ENCODE assay signal across 28 cellular contexts in genomic region chr3:23752126-23752525, GRCh38. TPM values are rescaled to one million over a fixed set of nuclear protein-coding genes. Genes with fewer than 3 reads are reported as not detected.
DNase-seq lines count a peak whose midpoint lies in the region; ATAC-seq, FAIRE-seq and TF ChIP-seq lines count a peak whose summit lies in the region.
"Had no signal": no experiment of that assay in that cellular context is flagged by ENCODE, and none has a peak within 500 bp of the region (broad histone marks: within the 10 kb centered on the region; RNA-seq: fewer than 3 reads in every experiment).

No MANE protein-coding gene starts in this region.

- TF ChIP-seq POLR2A in GM12878 (IDR thresholded peaks at IDR 0.05; ENCODE audit: low read depth, low read length), result no peak

- ATAC-seq in PC-3 (no peak), GM12878 (peak; percentile 12; the same call in 2 of the 3 replicates), HG03039 (IDR thresholded peaks at IDR 0.05; ENCODE audit: unreplicated experiment) (no peak)
- ATAC-seq: activated T-cell treated with anti-CD3 and anti-CD28 coated beads, Interleukin-2, amount 50 U/mL, for 72 hours; left colon; stimulated activated memory B cell treated with anti-CD40 and anti-IgM and Interleukin-4, amounts not matched to agents 10 μg/mL and 1 μg/mL and 100 μg/mL, for 72 hours; T-helper 17 cell had no signal

- H4K8ac ChIP-seq in trophoblast cell (ENCODE audit: low read depth, low read length), result peak overlapping the region; percentile 8

- H2AK5ac ChIP-seq in trophoblast cell (ENCODE audit: low read length), result peak overlapping the region; percentile 82

- no peaks in the 10 kb centered on the region for H3K36me3 ChIP-seq in PC-3 (ENCODE audit: low read depth, low read length)
- H3K36me3 ChIP-seq in GM12878 (ENCODE audit: control insufficient read depth in 2 of 2, insufficient read depth in 2 of 2, low read length in 1 of 2), result no peaks in the 10 kb centered on the region
- no peaks in the 10 kb centered on the region for H3K36me3 ChIP-seq in trophoblast cell (ENCODE audit: control insufficient read depth in 1 of 2, insufficient read depth in 2 of 2, low read length in 2 of 2)
- H3K36me3 ChIP-seq in CD8-positive, alpha-beta memory T cell (ENCODE audit: insufficient read depth, low read length), result no peaks in the 10 kb centered on the region
- no peaks in the 10 kb centered on the region for H3K36me3 ChIP-seq in smooth muscle cell (ENCODE audit: low read depth)
- H3K36me3 ChIP-seq: heart left ventricle, Peyer's patch had no signal

- H3K36me3 Mint-ChIP-seq in CD8-positive, alpha-beta memory T cell, result no peaks in the 10 kb centered on the region
- H3K36me3 Mint-ChIP-seq: memory B cell; naive B cell; stimulated activated memory B cell treated with anti-CD40 and anti-IgM and Interleukin-4, amounts not matched to agents 10 μg/mL and 1 μg/mL and 100 μg/mL, for 72 hours had no signal

- TF ChIP-seq RAD21 in GM12878 (IDR thresholded peaks at IDR 0.05; ENCODE audit: insufficient read depth, low read depth, low read length), result no peak

- no peaks in the 10 kb centered on the region for H3K79me2 ChIP-seq in PC-3 (ENCODE audit: low read length)
- H3K79me2 ChIP-seq in GM12878 (ENCODE audit: control insufficient read depth, insufficient read depth, low read length), result no peaks in the 10 kb centered on the region
- H3K79me2 ChIP-seq in trophoblast cell (ENCODE audit: control insufficient read depth, insufficient read depth, low read length, poor library complexity), result no peaks in the 10 kb centered on the region
- H3K79me2 ChIP-seq in smooth muscle cell (ENCODE audit: low read depth), result no peaks in the 10 kb centered on the region

- H3F3A ChIP-seq in PC-3 (ENCODE audit: low read length, unreplicated experiment) (no peaks in the 10 kb centered on the region), smooth muscle cell (ENCODE audit: low read depth) (peaks cover 5% of the 10 kb centered on the region)

- peaks cover 13% of the 10 kb centered on the region for H3K79me1 ChIP-seq in trophoblast cell (ENCODE audit: low read length)

- no peaks in the 10 kb centered on the region for H3K9me3 Mint-ChIP-seq in CD8-positive, alpha-beta memory T cell
- H3K9me3 Mint-ChIP-seq: activated CD4-positive, alpha-beta T cell treated with anti-CD3 and anti-CD28 coated beads, Interleukin-2, amount 10 ng/mL, durations not matched to agents 24 days and 14 days; activated T-cell treated with anti-CD3 and anti-CD28 coated beads, Interleukin-2, amount 50 U/mL, for 72 hours; memory B cell; naive B cell; stimulated activated memory B cell treated with anti-CD40 and anti-IgM and Interleukin-4, amounts not matched to agents 10 μg/mL and 1 μg/mL and 100 μg/mL, for 72 hours had no signal

- peak overlapping the region; percentile 4 for H3K14ac ChIP-seq in trophoblast cell (ENCODE audit: low read length)

- TF ChIP-seq CTCF in PC-3 (conservative IDR thresholded peaks at IDR 0.05; ENCODE audit: low read depth, low read length), result no peak
- no peak for TF ChIP-seq CTCF in GM12878 (IDR thresholded peaks at IDR 0.05 in 2 of 3, conservative IDR thresholded peaks at IDR 0.05 in 1 of 3; ENCODE audit: control insufficient read depth in 2 of 3, extremely low read depth in 1 of 3, insufficient read depth in 1 of 3, low read depth in 3 of 3, low read length in 3 of 3)
- no peak for TF ChIP-seq CTCF in smooth muscle cell (IDR thresholded peaks at IDR 0.05; ENCODE audit: borderline replicate concordance, insufficient read depth, poor library complexity, severe bottlenecking)

- CTCF ChIA-PET in PC-3 (lab: Charles Lee), result no interaction called here
- CTCF ChIA-PET in GM12878 (lab: Yijun Ruan, JAX), result interaction anchor here (0.7 to 1.3 kb wide), 3 partner anchors 11 to 541 kb away, joined by 4 to 5 read pairs (median 4); no protein-coding TSS in a partner anchor
- CTCF ChIA-PET in CD8-positive, alpha-beta memory T cell (lab: Charles Lee), result interaction anchor here (1.2 kb wide), 1 partner anchor 10 kb away, joined by 3 read pairs; no protein-coding TSS in a partner anchor

- H3K27me3 ChIP-seq in PC-3 (ENCODE audit: low read length), result no peaks in the 10 kb centered on the region
- H3K27me3 ChIP-seq in GM12878 (replicated peaks in 1 of 2; ENCODE audit: control insufficient read depth in 2 of 2, insufficient read depth in 2 of 2, low read length in 1 of 2), result no peaks in the 10 kb centered on the region
- no peaks in the 10 kb centered on the region for H3K27me3 ChIP-seq in trophoblast cell (ENCODE audit: insufficient read depth, low read length)
- no peaks in the 10 kb centered on the region for H3K27me3 ChIP-seq in CD8-positive, alpha-beta memory T cell (ENCODE audit: insufficient read depth, low read length, poor library complexity, severe bottlenecking)
- no peaks in the 10 kb centered on the region for H3K27me3 ChIP-seq in smooth muscle cell (ENCODE audit: low read depth)
- H3K27me3 ChIP-seq: heart left ventricle, Peyer's patch had no signal

- TF ChIP-seq EP300 in GM12878 (IDR thresholded peaks at IDR 0.05; ENCODE audit: borderline replicate concordance in 1 of 2, control insufficient read depth in 1 of 2, low read depth in 2 of 2, low read length in 2 of 2), result no peak

- H3K9ac ChIP-seq in PC-3 (ENCODE audit: low read length), result no peak overlapping the region
- H3K9ac ChIP-seq in GM12878 (ENCODE audit: control insufficient read depth, insufficient read depth, low read length), result no peak overlapping the region
- H3K9ac ChIP-seq in trophoblast cell (ENCODE audit: low read length), result no peak overlapping the region
- H3K9ac ChIP-seq in smooth muscle cell (ENCODE audit: low read depth), result no peak overlapping the region

- H4K20me1 ChIP-seq in PC-3 (ENCODE audit: low read length) (no peaks in the 10 kb centered on the region), GM12878 (ENCODE audit: control insufficient read depth, insufficient read depth) (no peaks in the 10 kb centered on the region), smooth muscle cell (ENCODE audit: low read depth) (no peaks in the 10 kb centered on the region)

- DNase-seq in ELR (ENCODE audit: low read depth) (peak; percentile 29), PC-3 (peak; percentile 44), GM12878 (ENCODE audit: low read depth, low spot score) (no peak), trophoblast cell (peak in 1 of 2 donors; percentile 26), smooth muscle cell (lab: John Stamatoyannopoulos, UW; ENCODE audit: unreplicated experiment) (no peak)
- DNase-seq in CD8-positive, alpha-beta memory T cell, result no peak
- DNase-seq: activated CD4-positive, alpha-beta T cell treated with anti-CD3 and anti-CD28 coated beads, Interleukin-2, amount 10 ng/mL, durations not matched to agents 24 days and 14 days; activated naive CD4-positive, alpha-beta T cell treated with Interleukin-2 at 50 U/mL for 16 hours; activated T-cell treated with anti-CD3 and anti-CD28 coated beads, Interleukin-2, amount 50 U/mL, for 72 hours; amniotic stem cell; Calu3; effector CD8-positive, alpha-beta T cell; Kasumi-1; left colon; naive B cell; NCI-H1930; NCI-H82; Peyer's patch; stimulated activated CD4-positive, alpha-beta T cell treated with anti-CD3 and anti-CD28 coated beads, Interleukin-4, amount 100 ng/mL, for 1 hour; T-helper 17 cell had no signal

- H2BK12ac ChIP-seq in trophoblast cell (ENCODE audit: low read length), result peak overlapping the region; percentile 29

- no peak overlapping the region for H3K4me3 Mint-ChIP-seq in CD8-positive, alpha-beta memory T cell
- H3K4me3 Mint-ChIP-seq: activated CD4-positive, alpha-beta T cell treated with anti-CD3 and anti-CD28 coated beads, Interleukin-2, amount 10 ng/mL, durations not matched to agents 24 days and 14 days; activated T-cell treated with anti-CD3 and anti-CD28 coated beads, Interleukin-2, amount 50 U/mL, for 72 hours; memory B cell; naive B cell; stimulated activated memory B cell treated with anti-CD40 and anti-IgM and Interleukin-4, amounts not matched to agents 10 μg/mL and 1 μg/mL and 100 μg/mL, for 72 hours; T-helper 17 cell had no signal

- H3K4me1 Mint-ChIP-seq in CD8-positive, alpha-beta memory T cell, result no peaks in the 10 kb centered on the region
- H3K4me1 Mint-ChIP-seq: memory B cell, T-helper 17 cell had no signal

- WGBS in GM12878 (ENCODE audit: insufficient coverage, insufficient replicate concordance, low lambda C conversion rate, missing lambda C conversion rate), result 56% methylated on average over 3 of the region's 3 CpGs
- no CpG with 5 or more reads among the region's 3 CpGs for WGBS in trophoblast cell (ENCODE audit: extremely low coverage, insufficient coverage, insufficient read length)
- 77% methylated on average over 3 of the region's 3 CpGs for WGBS in smooth muscle cell (ENCODE audit: low lambda C conversion rate)

- SMC1A ChIA-PET in GM12878 (lab: Charles Lee; ENCODE audit: uncharacterized antibody, unreplicated experiment), result interaction anchor here (1.1 to 1.4 kb wide), 3 partner anchors 9 to 136 kb away, joined by 3 to 4 read pairs (median 4); no protein-coding TSS in a partner anchor

- H3K4me3 ChIP-seq in PC-3 (ENCODE audit: low read length) (no peak overlapping the region), GM12878 (no peak overlapping the region), trophoblast cell (ENCODE audit: low read depth, low read length) (no peak overlapping the region), smooth muscle cell (no peak overlapping the region)
- no peak overlapping the region for H3K4me3 ChIP-seq in CD8-positive, alpha-beta memory T cell (ENCODE audit: low read length)
- H3K4me3 ChIP-seq: heart left ventricle, Peyer's patch had no signal

- peaks cover 31% of the 10 kb centered on the region for H3K4me1 ChIP-seq in PC-3 (ENCODE audit: insufficient read depth, low read length)
- no peaks in the 10 kb centered on the region for H3K4me1 ChIP-seq in GM12878 (ENCODE audit: control insufficient read depth, insufficient read depth, low read length)
- peaks cover 14% of the 10 kb centered on the region in 2 experiments for H3K4me1 ChIP-seq in trophoblast cell (ENCODE audit: control insufficient read depth in 1 of 2, insufficient read depth in 2 of 2, low read length in 2 of 2)
- H3K4me1 ChIP-seq in CD8-positive, alpha-beta memory T cell (ENCODE audit: insufficient read depth, low read length), result no peaks in the 10 kb centered on the region
- H3K4me1 ChIP-seq in smooth muscle cell (ENCODE audit: low read depth), result peaks cover 12% of the 10 kb centered on the region
- H3K4me1 ChIP-seq: Peyer's patch had no signal

- H3K9me3 ChIP-seq in PC-3 (ENCODE audit: low read length) (no peaks in the 10 kb centered on the region), GM12878 (replicated peaks; ENCODE audit: control insufficient read depth, insufficient read depth, low read length) (no peaks in the 10 kb centered on the region), trophoblast cell (ENCODE audit: insufficient read depth, low read depth, low read length) (no peaks in the 10 kb centered on the region), smooth muscle cell (replicated peaks; ENCODE audit: low read depth) (no peaks in the 10 kb centered on the region)
- H3K9me3 ChIP-seq in CD8-positive, alpha-beta memory T cell (ENCODE audit: low read length), result no peaks in the 10 kb centered on the region
- H3K9me3 ChIP-seq: heart left ventricle, Peyer's patch had no signal

- no peak overlapping the region for H2AFZ ChIP-seq in PC-3 (ENCODE audit: low read length)
- H2AFZ ChIP-seq in GM12878 (ENCODE audit: control insufficient read depth, low read depth, low read length), result no peak overlapping the region
- H2AFZ ChIP-seq in trophoblast cell (ENCODE audit: insufficient read depth, low read length, poor library complexity), result no peak overlapping the region
- no peak overlapping the region for H2AFZ ChIP-seq in smooth muscle cell (ENCODE audit: low read depth)

- in situ Hi-C loops in GM12878 (cut with MboI), result no loop called here

- peak overlapping the region; percentile 7 for H4K91ac ChIP-seq in trophoblast cell (ENCODE audit: low read depth, low read length)

- H2BK120ac ChIP-seq in trophoblast cell (ENCODE audit: insufficient read depth, low read length, poor library complexity), result peak overlapping the region; percentile 37

- no peak overlapping the region for H3K4ac ChIP-seq in trophoblast cell (ENCODE audit: low read depth, low read length)

- no peak overlapping the region for H3K23ac ChIP-seq in trophoblast cell (ENCODE audit: low read length)

- POLR2A ChIA-PET in PC-3 (lab: Charles Lee; ENCODE audit: unreplicated experiment), result no interaction called here
- POLR2A ChIA-PET in GM12878 (lab: Charles Lee), result interaction anchor here (0.6 to 0.7 kb wide), 2 partner anchors 96 to 179 kb away, joined by 3 to 5 read pairs; no protein-coding TSS in a partner anchor
- POLR2A ChIA-PET in CD8-positive, alpha-beta memory T cell (lab: Charles Lee), result no interaction called here

- H3K27me3 Mint-ChIP-seq in CD8-positive, alpha-beta memory T cell, result peaks cover 0 to 2% of the 10 kb centered on the region in 2 donors
- H3K27me3 Mint-ChIP-seq: memory B cell; stimulated activated memory B cell treated with anti-CD40 and anti-IgM and Interleukin-4, amounts not matched to agents 10 μg/mL and 1 μg/mL and 100 μg/mL, for 72 hours had no signal

- H3K27ac ChIP-seq in PC-3 (ENCODE audit: low read length) (no peak overlapping the region), GM12878 (ENCODE audit: control insufficient read depth, insufficient read depth) (no peak overlapping the region), trophoblast cell (ENCODE audit: low read depth, low read length) (no peak overlapping the region), smooth muscle cell (ENCODE audit: low read depth) (no peak overlapping the region)
- no peak overlapping the region for H3K27ac ChIP-seq in CD8-positive, alpha-beta memory T cell (ENCODE audit: low read depth, low read length)
- H3K27ac ChIP-seq: C4-2B, heart left ventricle, Peyer's patch had no signal

- BruUV-seq in PC-3 (replicated peaks; lab: Mats Ljungman, UMichigan) (no TSS peak), GM12878 (replicated peaks; lab: Mats Ljungman, UMichigan) (no TSS peak)

- H4K12ac ChIP-seq in trophoblast cell (ENCODE audit: low read depth, low read length), result no peak overlapping the region

- H3K18ac ChIP-seq in trophoblast cell (ENCODE audit: low read length), result no peak overlapping the region

- FAIRE-seq in GM12878 (lab: Jason Lieb, UNC), result no peak
- FAIRE-seq: bronchial epithelial cell, colon, urothelium cell line had no signal

- H3K9me2 ChIP-seq in PC-3 (replicated peaks; ENCODE audit: low read length), result no peaks in the 10 kb centered on the region

- RAD21 ChIA-PET in GM12878 (lab: Charles Lee; ENCODE audit: unreplicated experiment), result interaction anchor here (0.6 kb wide), 1 partner anchor 90 kb away, joined by 5 read pairs; no protein-coding TSS in a partner anchor

- intact Hi-C loops in PC-3 (cut with micrococcal nuclease) (no loop called here), GM12878 (cut with micrococcal nuclease; ENCODE audit: unreplicated experiment) (no loop called here)

- H3K4me2 ChIP-seq in PC-3 (ENCODE audit: low read length) (no peak overlapping the region), GM12878 (ENCODE audit: control insufficient read depth, insufficient read depth) (no peak overlapping the region), trophoblast cell (ENCODE audit: low read length) (no peak overlapping the region), smooth muscle cell (no peak overlapping the region)

- no peak overlapping the region for H3K27ac Mint-ChIP-seq in CD8-positive, alpha-beta memory T cell
- H3K27ac Mint-ChIP-seq: activated CD4-positive, alpha-beta T cell treated with anti-CD3 and anti-CD28 coated beads, Interleukin-2, amount 10 ng/mL, durations not matched to agents 24 days and 14 days; activated T-cell treated with anti-CD3 and anti-CD28 coated beads, Interleukin-2, amount 50 U/mL, for 72 hours; memory B cell; stimulated activated memory B cell treated with anti-CD40 and anti-IgM and Interleukin-4, amounts not matched to agents 10 μg/mL and 1 μg/mL and 100 μg/mL, for 72 hours; T-helper 17 cell had no signal

- peak overlapping the region; percentile 38 for H2BK5ac ChIP-seq in trophoblast cell (ENCODE audit: low read depth, low read length, poor library complexity)

RNA-seq across cellular contexts. Expression of gene UBE2E1, which starts 53.6 kb away (rescaled TPM):
- total RNA-seq in PC-3 (2014; rRNA removed), result 90.1 and 117 TPM in 2 replicates
- 149 and 156 TPM in 2 replicates for total RNA-seq in GM12878 (2013; cell fraction: nucleolus; rRNA removed)
- 110 and 129 TPM in 2 replicates for total RNA-seq in GM12878 (2014; rRNA removed)
- total RNA-seq in GM12878 (2014; rRNA removed; fragmentation: Illumina TruSeq; extraction: Trizol), result 230 and 236 TPM in 2 replicates
- total RNA-seq in GM12878 (2021), result 162 and 167 TPM in 2 replicates
- 122 TPM for polyA plus RNA-seq in GM12878 (2011; ENCODE audit: low read depth)
- polyA plus RNA-seq in GM12878 (2011; rRNA removed), result 425 and 698 TPM in 2 replicates
- polyA plus RNA-seq in GM12878 (2011; cell fraction: cytosol; rRNA removed), result 160 and 172 TPM in 2 replicates
- 186 and 224 TPM in 2 replicates for polyA plus RNA-seq in GM12878 (2011; cell fraction: nucleus; rRNA removed)
- 192 and 242 TPM in 2 replicates for polyA plus RNA-seq in GM12878 (2012)
- polyA plus RNA-seq in GM12878 (2014; fragmentation: Illumina TruSeq; extraction: Trizol), result 282 and 450 TPM in 2 replicates
- polyA plus RNA-seq in GM12878 (2014; fragmentation: Nextera tagmentation; extraction: Ambion mirVana), result 100 to 1,000 TPM; 113 to 128 TPM
- 159 and 202 TPM in 2 replicates for polyA plus RNA-seq in GM12878 (2014; rRNA removed)
- 10 to 100 TPM; 18.7 to 21.8 TPM for polyA plus RNA-seq in GM12878 (2016; fragmentation: Nextera tagmentation; extraction: Ambion mirVana)
- polyA minus RNA-seq in GM12878 (2011; rRNA and poly(A)+ RNA removed), result 126 and 154 TPM in 2 replicates
- 57.1 and 82.3 TPM in 2 replicates for polyA minus RNA-seq in GM12878 (2011; cell fraction: cytosol; rRNA and poly(A)+ RNA removed)
- 84.7 and 98.8 TPM in 2 replicates for polyA minus RNA-seq in GM12878 (2011; cell fraction: nucleus; rRNA and poly(A)+ RNA removed)
- polyA plus RNA-seq in trophoblast cell (2013), result 130 and 138 TPM in 2 replicates
- total RNA-seq in CD8-positive, alpha-beta memory T cell, result 10 to 100 TPM; 50.1 to 50.7 TPM
- polyA plus RNA-seq in CD8-positive, alpha-beta memory T cell, result 8.1 TPM
- 128 and 142 TPM in 2 replicates for total RNA-seq in smooth muscle cell
- polyA plus RNA-seq in smooth muscle cell, result 13.3 and 17.9 TPM in 2 replicates

Comparison
In these comparisons a context has a peak if more than half of its experiments do, and no peak if none do; other contexts are left out.
1. DNase-seq: peak in ELR (single experiment) and PC-3 (single experiment); none in GM12878 (single experiment), CD8-positive, alpha-beta memory T cell (0 of 5) and smooth muscle cell (single experiment).